ENCODE assay signal across 7 cellular contexts in genomic region chr4:82371398-82371972, GRCh38. TPM values are rescaled to one million over a fixed set of nuclear protein-coding genes. Genes with fewer than 3 reads are reported as not detected.
A peak's percentile ranks its signal among the peaks of the same experiment; 100 is the strongest.
DNase-seq lines count a peak whose midpoint lies in the region; ATAC-seq and TF ChIP-seq lines count a peak whose summit lies in the region.

No MANE protein-coding gene starts in this region.

- peaks cover 92% of the 10 kb centered on the region for H3K79me2 ChIP-seq in GM23338 (replicated peaks; ENCODE audit: insufficient read depth)

- intact Hi-C loops in psoas muscle (cut with DNase I) = loop anchor here (5.0 to 10.0 kb wide), 5 partner anchors 84 to 1083 kb away; partner anchors contain the start of genes COPS4 (in 1 of the 2), HELQ (in 1 of the 2), LIN54 (in 1 of the 2) and MRPS18C (in 1 of the 2)

- H4K20me1 ChIP-seq in GM23338 (replicated peaks; ENCODE audit: insufficient read depth) = peaks cover 57% of the 10 kb centered on the region

- H3K27ac Mint-ChIP-seq in GM23338 = peak overlapping the region; percentile 100; the same call in 1 of the 2 replicates

- peak overlapping the region; percentile 97 for H3K4me2 ChIP-seq in GM23338

- H3K4me1 ChIP-seq in GM23338 (ENCODE audit: insufficient read depth) (peaks cover 40% of the 10 kb centered on the region), RWPE2 (ENCODE audit: insufficient read depth, poor library complexity, severe bottlenecking) (peaks cover 47% of the 10 kb centered on the region), psoas muscle (peaks cover 57% of the 10 kb centered on the region)

- H3K27ac ChIP-seq in GM23338 (ENCODE audit: low read depth) (peak overlapping the region; percentile 97; the same call in 1 of the 2 replicates), RWPE2 (ENCODE audit: poor library complexity, severe bottlenecking) (peak overlapping the region; percentile 94), psoas muscle (peak overlapping the region; percentile 95)

- H3K27me3 ChIP-seq in GM23338 (ENCODE audit: insufficient read depth) (no peaks in the 10 kb centered on the region), RWPE2 (ENCODE audit: insufficient read depth, poor library complexity, severe bottlenecking) (no peaks in the 10 kb centered on the region), psoas muscle (ENCODE audit: insufficient read depth in 3 of 3, low read length in 2 of 3) (no peaks in the 10 kb centered on the region)

- DNase-seq in GM23338 (ENCODE audit: low spot score) (peak; percentile 38), RWPE2 (ENCODE audit: low spot score) (no peak), fibroblast of mammary gland (ENCODE audit: low read depth) (no peak), psoas muscle (no peak), NCI-H748 treated with DMSO at 0.1 percent for 48 hours (lab: John Stamatoyannopoulos, UW) (no peak), nucleus accumbens (lab: John Stamatoyannopoulos, UW) (no peak)

- peaks cover 13% of the 10 kb centered on the region; the same call in 2 of the 3 replicates for H3K9me3 Mint-ChIP-seq in GM23338

- peaks cover 25% of the 10 kb centered on the region for H3K27me3 Mint-ChIP-seq in GM23338 (ENCODE audit: insufficient read depth, low read depth, poor library complexity)

- ATAC-seq in GM23338 (no peak), RWPE2 (ENCODE audit: low read depth) (no peak), psoas muscle (no peak), GM19467 (IDR thresholded peaks at IDR 0.05; ENCODE audit: unreplicated experiment) (no peak)

- no peaks in the 10 kb centered on the region for H3K9me2 ChIP-seq in GM23338 (ENCODE audit: insufficient read depth)

- H3K36me3 Mint-ChIP-seq in GM23338 (ENCODE audit: low read depth) = peaks cover 79% of the 10 kb centered on the region

- peak overlapping the region; percentile 98 for H3K4me3 Mint-ChIP-seq in GM23338

- no peaks in the 10 kb centered on the region for H3K9me3 ChIP-seq in RWPE2 (ENCODE audit: severe bottlenecking)
- H3K9me3 ChIP-seq in psoas muscle = no peaks in the 10 kb centered on the region

- peak overlapping the region; percentile 89 for H3K4me3 ChIP-seq in GM23338
- H3K4me3 ChIP-seq in RWPE2 (ENCODE audit: severe bottlenecking) = peak overlapping the region; percentile 89
- peak overlapping the region; percentile 98 for H3K4me3 ChIP-seq in fibroblast of mammary gland (ENCODE audit: control insufficient read depth, low read depth, low read length)
- peak overlapping the region; percentile 84 for H3K4me3 ChIP-seq in psoas muscle

- TF ChIP-seq CTCF in GM23338 (conservative IDR thresholded peaks at IDR 0.05; ENCODE audit: low read depth in 2 of 2) = no peak
- no peak for TF ChIP-seq CTCF in RWPE2 (IDR thresholded peaks at IDR 0.05; ENCODE audit: poor library complexity, severe bottlenecking)
- TF ChIP-seq CTCF in fibroblast of mammary gland (conservative IDR thresholded peaks at IDR 0.05; ENCODE audit: control insufficient read depth, insufficient read depth, low read depth, low read length) = no peak
- TF ChIP-seq CTCF in psoas muscle (IDR thresholded peaks at IDR 0.05) = no peak

- H3K36me3 ChIP-seq in GM23338 (ENCODE audit: insufficient read depth) = peaks cover 29% of the 10 kb centered on the region
- peaks cover 66% of the 10 kb centered on the region for H3K36me3 ChIP-seq in RWPE2 (ENCODE audit: low read depth)
- peaks cover 7 to 22% of the 10 kb centered on the region in 2 donors for H3K36me3 ChIP-seq in psoas muscle (ENCODE audit: insufficient read depth in 1 of 2, low read depth in 1 of 2)

- peaks cover 43% of the 10 kb centered on the region for H3K4me1 Mint-ChIP-seq in GM23338

- no peaks in the 10 kb centered on the region; the same call in 1 of the 2 replicates for H3F3A ChIP-seq in GM23338 (replicated peaks; ENCODE audit: low read depth)

- H2AFZ ChIP-seq in GM23338 = no peak overlapping the region

- 1 to 2% (median 2%) methylated on average over 8 of the region's 8 CpGs for WGBS in psoas muscle, 3 donors

TF ChIP-seq in GM23338, 12 proteins besides CTCF, POLR2A, EP300 and RAD21:
- TF ChIP-seq POLR2AphosphoS5 (IDR thresholded peaks at IDR 0.05; ENCODE audit: low read depth) = no peak
- no peak for TF ChIP-seq JUNB (IDR thresholded peaks at IDR 0.05; ENCODE audit: unreplicated experiment)
- no peak for TF ChIP-seq REST (IDR thresholded peaks at IDR 0.05; ENCODE audit: unreplicated experiment)
- no peak for TF ChIP-seq ZNF114 (CRISPR knock-in tag; IDR thresholded peaks at IDR 0.05)
- no peak for TF ChIP-seq STAT1 (IDR thresholded peaks at IDR 0.05; ENCODE audit: unreplicated experiment)
TF ChIP-seq in GM23338: peak in this region for 0.

RNA-seq across cellular contexts. Expression of gene HNRNPD, which starts 2.3 kb away (rescaled TPM):
- 245 and 308 TPM in 2 replicates for total RNA-seq in GM23338 (2014; rRNA removed; shearing (Covaris generic))
- 768 and 785 TPM in 2 replicates for polyA plus RNA-seq in GM23338 (2016; fragmentation: Nextera tagmentation; extraction: Ambion mirVana)
- total RNA-seq in psoas muscle = 100 to 1,000 TPM in 3 of 4 donors, 10 to 100 TPM in 1; 82.0 to 139 (median 115) TPM
- polyA plus RNA-seq in psoas muscle = 100 to 1,000 TPM in 2 of 3 donors, 10 to 100 TPM in 1; 92.7 to 158 (median 117) TPM

RNA-seq across cellular contexts. Expression of gene HNRNPDL, which starts 58.8 kb away (rescaled TPM):
- total RNA-seq in GM23338 (2014; rRNA removed; shearing (Covaris generic)) = 243 and 250 TPM in 2 replicates
- polyA plus RNA-seq in GM23338 (2016; fragmentation: Nextera tagmentation; extraction: Ambion mirVana) = 336 and 354 TPM in 2 replicates
- total RNA-seq in psoas muscle = 100 to 1,000 TPM; 145 to 379 (median 316) TPM
- 100 to 1,000 TPM; 362 to 488 (median 370) TPM for polyA plus RNA-seq in psoas muscle

RNA-seq across cellular contexts. Expression of gene ENOPH1, which starts 58.9 kb away (rescaled TPM):
- total RNA-seq in GM23338 (2014; rRNA removed; shearing (Covaris generic)) = 105 and 131 TPM in 2 replicates
- 137 and 146 TPM in 2 replicates for polyA plus RNA-seq in GM23338 (2016; fragmentation: Nextera tagmentation; extraction: Ambion mirVana)
- total RNA-seq in psoas muscle = 10 to 100 TPM in 3 of 4 donors, 1 to 10 TPM in 1; 9.1 to 15.3 (median 11.5) TPM
- 10 to 100 TPM; 11.1 to 27.7 (median 14.8) TPM for polyA plus RNA-seq in psoas muscle
